Comparison of ENCODE assay signal across 10 cellular contexts in genomic region chr16:89958068-89958467, GRCh38. TPM values are rescaled to one million over a fixed set of nuclear protein-coding genes. Genes with fewer than 3 reads are reported as not detected.
DNase-seq lines count a peak whose midpoint lies in the region; ATAC-seq and TF ChIP-seq lines count a peak whose summit lies in the region.
"Had no signal": no experiment of that assay in that cellular context is flagged by ENCODE, and none has a peak within 500 bp of the region (broad histone marks: within the 10 kb centered on the region; RNA-seq: fewer than 3 reads in every experiment).

No MANE protein-coding gene starts in this region.

- H3K27ac Mint-ChIP-seq in dendritic cell treated with granulocyte-macrophage colony-stimulating factor and Interleukin-4, amounts not matched to agents 40 ng/mL and 50 ng/mL, for 4 days, result peak overlapping the region; percentile 91
- H3K27ac Mint-ChIP-seq in HFFc6, result no peak overlapping the region

- peaks cover 82% of the 10 kb centered on the region for H3K36me3 Mint-ChIP-seq in dendritic cell treated with granulocyte-macrophage colony-stimulating factor and Interleukin-4, amounts not matched to agents 40 ng/mL and 50 ng/mL, for 4 days (ENCODE audit: low read depth)
- H3K36me3 Mint-ChIP-seq in HFFc6 (ENCODE audit: low read depth), result peaks cover 20% of the 10 kb centered on the region

- H3K9me3 Mint-ChIP-seq in dendritic cell treated with granulocyte-macrophage colony-stimulating factor and Interleukin-4, amounts not matched to agents 40 ng/mL and 50 ng/mL, for 4 days, result no peaks in the 10 kb centered on the region
- H3K9me3 Mint-ChIP-seq in HFFc6, result no peaks in the 10 kb centered on the region

- no peaks in the 10 kb centered on the region for H3K27me3 ChIP-seq in effector memory CD4-positive, alpha-beta T cell (replicated peaks; ENCODE audit: control insufficient read depth, insufficient read depth, low read length, poor library complexity, severe bottlenecking)

- H3K27me3 Mint-ChIP-seq in dendritic cell treated with granulocyte-macrophage colony-stimulating factor and Interleukin-4, amounts not matched to agents 40 ng/mL and 50 ng/mL, for 4 days, result no peaks in the 10 kb centered on the region
- H3K27me3 Mint-ChIP-seq in HFFc6 (ENCODE audit: insufficient read depth), result peaks cover 2% of the 10 kb centered on the region

- no peak for ATAC-seq in HG02840 (IDR thresholded peaks at IDR 0.05; ENCODE audit: low FRiP score, unreplicated experiment)

- DNase-seq in NCI-H1436 (lab: John Stamatoyannopoulos, UW) (peak; percentile 21), NCI-H1436 treated with DMSO at 0.1 percent for 48 hours (lab: John Stamatoyannopoulos, UW) (no peak), LHCN-M2 (ENCODE audit: low read depth) (peak; percentile 32), myocyte (ENCODE audit: low read depth) (peak; percentile 70), HFFc6 (no peak)
- no peak for DNase-seq in effector memory CD4-positive, alpha-beta T cell
- DNase-seq: activated naive CD4-positive, alpha-beta T cell treated with anti-CD3 and anti-CD28 coated beads, Interleukin-2, amount 50 U/mL, for 16 hours; NCI-H345 had no signal

- no peaks in the 10 kb centered on the region for H3K9me3 ChIP-seq in effector memory CD4-positive, alpha-beta T cell (ENCODE audit: control insufficient read depth, low read length)

- H3K4me3 ChIP-seq in effector memory CD4-positive, alpha-beta T cell (ENCODE audit: insufficient read depth, low read depth, low read length, poor library complexity, severe bottlenecking), result no peak overlapping the region

- peaks cover 80% of the 10 kb centered on the region for H3K4me1 Mint-ChIP-seq in dendritic cell treated with granulocyte-macrophage colony-stimulating factor and Interleukin-4, amounts not matched to agents 40 ng/mL and 50 ng/mL, for 4 days (ENCODE audit: low read depth)
- H3K4me1 Mint-ChIP-seq in HFFc6 (ENCODE audit: low read depth), result no peaks in the 10 kb centered on the region

- peak overlapping the region; percentile 84 for H3K4me3 Mint-ChIP-seq in dendritic cell treated with granulocyte-macrophage colony-stimulating factor and Interleukin-4, amounts not matched to agents 40 ng/mL and 50 ng/mL, for 4 days
- no peak overlapping the region for H3K4me3 Mint-ChIP-seq in HFFc6

- H3K36me3 ChIP-seq in effector memory CD4-positive, alpha-beta T cell (ENCODE audit: control insufficient read depth, insufficient read depth, low read length), result peaks cover 11% of the 10 kb centered on the region

- TF ChIP-seq CTCF in HFFc6 (IDR thresholded peaks at IDR 0.05), result no peak

- H3K27ac ChIP-seq in effector memory CD4-positive, alpha-beta T cell (ENCODE audit: insufficient read depth, low read length, poor library complexity, severe bottlenecking), result no peak overlapping the region

- H3K4me1 ChIP-seq in effector memory CD4-positive, alpha-beta T cell (ENCODE audit: control insufficient read depth, insufficient read depth, low read length, poor library complexity, severe bottlenecking), result no peaks in the 10 kb centered on the region

- intact Hi-C loops in dendritic cell treated with granulocyte-macrophage colony-stimulating factor and Interleukin-4, amounts not matched to agents 40 ng/mL and 50 ng/mL, for 4 days (cut with micrococcal nuclease), result no loop called here

RNA-seq across cellular contexts. Expression of gene DEF8, which starts 9.5 kb away (rescaled TPM):
- total RNA-seq in LHCN-M2 (2014; rRNA removed) (78.2 and 87.1 TPM in 2 replicates), myocyte (92.0 and 94.7 TPM in 2 replicates)
- 112 TPM for polyA plus RNA-seq in LHCN-M2 (2012)
- polyA plus RNA-seq in myocyte (2012), result 77.8 TPM
- total RNA-seq in HFFc6 (2021; fragmentation: NEBNext Ultra II Directional; extraction: Animal tissue kit (Norgen Biotek cat#: 25700)), result 10 to 100 TPM; 59.6 to 69.2 (median 65.9) TPM

RNA-seq across cellular contexts. Expression of gene TUBB3, which starts 34.9 kb away (rescaled TPM):
- total RNA-seq in LHCN-M2 (2014; rRNA removed) (443 and 463 TPM in 2 replicates), myocyte (152 and 164 TPM in 2 replicates)
- 383 TPM for polyA plus RNA-seq in LHCN-M2 (2012)
- polyA plus RNA-seq in myocyte (2012), result 132 TPM
- 100 to 1,000 TPM; 147 to 212 (median 164) TPM for total RNA-seq in HFFc6 (2021; fragmentation: NEBNext Ultra II Directional; extraction: Animal tissue kit (Norgen Biotek cat#: 25700))

RNA-seq across cellular contexts. Expression of gene MC1R, which starts 39.4 kb away (rescaled TPM):
- total RNA-seq in LHCN-M2 (2014; rRNA removed) (7.6 and 7.7 TPM in 2 replicates), myocyte (3.1 and 4.4 TPM in 2 replicates)
- 3.4 TPM for polyA plus RNA-seq in LHCN-M2 (2012)
- polyA plus RNA-seq in myocyte (2012), result 6.2 TPM
- total RNA-seq in HFFc6 (2021; fragmentation: NEBNext Ultra II Directional; extraction: Animal tissue kit (Norgen Biotek cat#: 25700)), result 1 to 10 TPM; 2.1 to 3.2 (median 3.0) TPM

Comparison
In these comparisons a context has a peak if more than half of its experiments do, and no peak if none do; other contexts are left out.
1. DNase-seq: peak in NCI-H1436 (single experiment), LHCN-M2 (single experiment) and myocyte (single experiment); none in NCI-H1436 treated with DMSO at 0.1 percent for 48 hours (single experiment), effector memory CD4-positive, alpha-beta T cell (0 of 3) and HFFc6 (single experiment).